In genomic region chr7:92745241-92745640, GRCh38 we compare ENCODE assay signal across 30 cellular contexts.
"Had no signal": no experiment of that assay in that cellular context is flagged by ENCODE, and none has a peak within 500 bp of the region (broad histone marks: within the 10 kb centered on the region; RNA-seq: fewer than 3 reads in every experiment).

No MANE protein-coding gene starts in this region.

- H3K27me3 ChIP-seq: brain microvascular endothelial cell, esophagus muscularis mucosa, gastroesophageal sphincter, heart right ventricle had no signal

- ATAC-seq: activated CD4-positive, CD25-positive, alpha-beta regulatory T cell treated with anti-CD3 and anti-CD28 coated beads, Interleukin-2, amount 50 U/mL, for 24 hours; activated CD8-positive, alpha-beta T cell treated with anti-CD3 and anti-CD28 coated beads for 36 hours; activated T-cell treated with anti-CD3 and anti-CD28 coated beads, Interleukin-2, amount 50 U/mL, for 4 hours; effector memory CD8-positive, alpha-beta T cell; gastroesophageal sphincter; heart right ventricle; T-helper 17 cell had no signal

- H3K36me3 ChIP-seq: brain microvascular endothelial cell, esophagus muscularis mucosa, gastroesophageal sphincter, heart right ventricle, WERI-Rb-1 had no signal

- DNase-seq: activated B cell treated with CpG ODN at 0.5 μM for 24 hours; activated CD4-positive, alpha-beta T cell treated with anti-CD3 and anti-CD28 coated beads for 48 hours; activated CD4-positive, alpha-beta T cell treated with anti-CD3 and anti-CD28 coated beads, Interleukin-2, amount 50 U/mL, for 1 hour; activated CD4-positive, alpha-beta T cell treated with anti-CD3 and anti-CD28 coated beads, Interleukin-2, amount 50 U/mL, for 48 hours; activated CD8-positive, alpha-beta memory T cell treated with anti-CD3 and anti-CD28 coated beads for 24 hours; activated CD8-positive, alpha-beta T cell treated with anti-CD3 and anti-CD28 coated beads for 36 hours; activated gamma-delta T cell; activated naive CD4-positive, alpha-beta T cell; activated naive CD4-positive, alpha-beta T cell treated with anti-CD3 and anti-CD28 coated beads, Interleukin-2, amount 50 U/mL, for 16 hours; activated T-cell treated with anti-CD3 and anti-CD28 coated beads, Interleukin-2, amount 50 U/mL, for 4 hours; amniotic stem cell; anterior cingulate cortex; brain microvascular endothelial cell; caudate nucleus; cortex of kidney; dermis blood vessel endothelial cell; effector CD4-positive, alpha-beta T cell; effector memory CD8-positive, alpha-beta T cell; erythroblast; foreskin melanocyte; heart right ventricle; T-helper 1 cell; T-helper 17 cell; T1000; WERI-Rb-1 had no signal

- H3K27me3 Mint-ChIP-seq: activated B cell treated with CpG ODN at 0.5 μM for 24 hours; activated CD8-positive, alpha-beta T cell treated with anti-CD3 and anti-CD28 coated beads for 36 hours; activated naive CD8-positive, alpha-beta T cell; effector memory CD8-positive, alpha-beta T cell; T-helper 17 cell had no signal

- H3K9me3 ChIP-seq: esophagus muscularis mucosa, gastroesophageal sphincter, heart right ventricle had no signal

- H3K4me3 ChIP-seq: esophagus muscularis mucosa, gastroesophageal sphincter, heart right ventricle had no signal

- H3K27ac ChIP-seq: brain microvascular endothelial cell, esophagus muscularis mucosa, gastroesophageal sphincter, heart right ventricle, WERI-Rb-1 had no signal

- H3K4me3 Mint-ChIP-seq: activated B cell treated with CpG ODN at 0.5 μM for 24 hours; activated CD8-positive, alpha-beta T cell treated with anti-CD3 and anti-CD28 coated beads for 36 hours; activated naive CD8-positive, alpha-beta T cell; activated T-cell treated with anti-CD3 and anti-CD28 coated beads, Interleukin-2, amount 50 U/mL, for 4 hours; effector memory CD8-positive, alpha-beta T cell; T-helper 17 cell; T-helper 2 cell treated with Interferon-gamma antibody and Interleukin-4, amounts not matched to agents 5 μg/mL and 100 μg/mL, for 36 hours had no signal

- H3K27ac Mint-ChIP-seq: activated B cell treated with CpG ODN at 0.5 μM for 24 hours; activated CD8-positive, alpha-beta T cell treated with anti-CD3 and anti-CD28 coated beads for 36 hours; activated naive CD8-positive, alpha-beta T cell; effector memory CD8-positive, alpha-beta T cell; T-helper 17 cell; T-helper 2 cell treated with Interferon-gamma antibody and Interleukin-4, amounts not matched to agents 5 μg/mL and 100 μg/mL, for 36 hours had no signal

- H3K9me3 Mint-ChIP-seq: activated B cell treated with CpG ODN at 0.5 μM for 24 hours; effector memory CD8-positive, alpha-beta T cell had no signal
